8 cellular contexts compared by ENCODE assay signal in the genomic region with DNA sequence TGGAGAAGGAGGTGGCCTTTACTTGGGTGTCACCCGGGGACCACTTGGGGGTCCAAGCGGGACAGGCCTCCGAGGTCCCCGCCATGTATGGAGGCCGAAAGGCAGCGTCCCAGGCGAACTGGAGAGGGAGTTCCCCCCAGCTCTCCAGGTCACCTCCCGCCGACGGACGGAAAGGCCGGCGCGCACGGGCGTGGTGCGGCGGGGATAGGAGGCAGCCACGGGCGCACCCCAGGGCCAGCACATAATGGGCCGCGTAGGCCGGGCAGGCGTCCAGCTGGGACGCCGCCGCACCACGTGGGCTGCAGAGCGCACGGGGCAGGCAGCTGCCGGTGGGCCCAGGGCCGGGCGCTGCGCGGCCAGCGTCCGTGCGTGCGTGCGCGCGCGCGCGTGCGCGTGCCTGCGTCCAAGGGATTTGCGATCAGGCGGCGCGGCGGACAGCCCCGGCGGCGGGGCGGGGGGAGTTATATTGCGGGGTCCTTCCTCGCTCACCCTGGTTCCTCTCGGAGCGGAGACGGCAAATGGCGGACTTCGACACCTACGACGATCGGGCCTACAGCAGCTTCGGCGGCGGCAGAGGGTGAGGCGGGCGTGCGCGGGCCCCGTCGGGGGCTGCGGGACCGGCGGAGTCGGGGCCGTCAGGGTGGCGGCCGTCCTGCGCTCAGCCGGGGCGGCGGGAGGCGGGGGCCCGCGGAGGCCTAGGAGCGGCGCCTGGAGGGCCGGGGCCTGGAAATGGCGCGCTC. TPM values are rescaled to one million over a fixed set of nuclear protein-coding genes. Genes with fewer than 3 reads are reported as not detected.
DNase-seq lines count a peak whose midpoint lies in the region; ATAC-seq and TF ChIP-seq lines count a peak whose summit lies in the region.

TSS of gene EIF4H (plus strand) at position 491 of the 740 bp plus-strand sequence. CDS start at position 519, 28 bp downstream.

- peak within 1 kb of the TSS; percentile 92 for H3K4me3 ChIP-seq in IMR-90 (ENCODE audit: insufficient read depth, low read depth, low read length)
- peak within 1 kb of the TSS; percentile 94 for H3K4me3 ChIP-seq in OCI-LY7 (ENCODE audit: low read depth, low read length, poor library complexity, severe bottlenecking)

- H4K91ac ChIP-seq in IMR-90 (ENCODE audit: insufficient read depth, low read depth, low read length) = peak within 1 kb of the TSS; percentile 83

- in situ Hi-C loops in IMR-90 (cut with MboI; ENCODE audit: low sequenced_read_pairs) = no loop called here

- peak within 1 kb of the TSS; percentile 83 for H2BK5ac ChIP-seq in IMR-90 (ENCODE audit: low read depth, low read length, poor library complexity, severe bottlenecking)

- peak within 1 kb of the TSS; percentile 95 for H2AK5ac ChIP-seq in IMR-90 (ENCODE audit: low read depth, low read length)

- TF ChIP-seq CTCF in IMR-90 (conservative IDR thresholded peaks at IDR 0.05; ENCODE audit: low read depth, low read length) = no peak
- TF ChIP-seq CTCF in OCI-LY7 (conservative IDR thresholded peaks at IDR 0.05; ENCODE audit: low read length) = no peak

- H3K9me3 ChIP-seq in IMR-90 (ENCODE audit: control insufficient read depth, insufficient read depth, low read length) = no peaks in the 10 kb centered on the region
- no peaks in the 10 kb centered on the region for H3K9me3 ChIP-seq in OCI-LY7 (ENCODE audit: low read length)

- H2AFZ ChIP-seq in IMR-90 (replicated peaks; ENCODE audit: low read length, poor library complexity) (peak within 1 kb of the TSS; percentile 98), OCI-LY7 (ENCODE audit: low read length) (peak within 1 kb of the TSS; percentile 77)

- H3K9me1 ChIP-seq in IMR-90 (ENCODE audit: insufficient read depth, low read length) = peaks cover 14% of the 10 kb centered on the region

- peak within 1 kb of the TSS; percentile 89 for H3K27ac ChIP-seq in IMR-90 (ENCODE audit: insufficient read depth, low read length)
- H3K27ac ChIP-seq in OCI-LY7 (ENCODE audit: low read depth, low read length, poor library complexity, severe bottlenecking) = peak within 1 kb of the TSS; percentile 59

- H4K5ac ChIP-seq in IMR-90 (ENCODE audit: low read depth, low read length) = peak within 1 kb of the TSS; percentile 92

- H2BK20ac ChIP-seq in IMR-90 (ENCODE audit: low read depth, low read length) = peak within 1 kb of the TSS; percentile 29; the same call in 1 of the 2 replicates

- CTCF ChIA-PET in IMR-90 (lab: Yijun Ruan, JAX) = interaction anchor here (0.7 to 1.2 kb wide), 2 partner anchors 106 to 127 kb away, joined by 4 to 6 read pairs; no protein-coding TSS in a partner anchor
- CTCF ChIA-PET in OCI-LY7 (lab: Charles Lee; ENCODE audit: unreplicated experiment) = interaction anchor here (0.6 to 1.4 kb wide), 2 partner anchors 10 to 36 kb away, joined by 8 to 9 read pairs; partner anchors contain the start of gene LAT2

- intact Hi-C loops in IMR-90 (cut with micrococcal nuclease) (loop anchor here (2.0 kb wide), 1 partner anchor 307 kb away; no protein-coding TSS in a partner anchor), OCI-LY7 (cut with micrococcal nuclease; ENCODE audit: unreplicated experiment) (loop anchor here (2.0 kb wide), 2 partner anchors 73 to 81 kb away; no protein-coding TSS in a partner anchor)

- dilution Hi-C loops in IMR-90 (cut with HindIII; ENCODE audit: low sequenced_read_pairs, unreplicated experiment) = no loop called here

- H3K79me2 ChIP-seq in OCI-LY7 (ENCODE audit: insufficient read depth, low read depth, low read length) = peaks cover 56% of the 10 kb centered on the region

- peaks cover 43% of the 10 kb centered on the region for H4K20me1 ChIP-seq in IMR-90 (ENCODE audit: insufficient read depth, low read length)
- peaks cover 37% of the 10 kb centered on the region for H4K20me1 ChIP-seq in OCI-LY7 (ENCODE audit: insufficient read depth, low read length)

- peak; percentile 95 for TF ChIP-seq POLR2A in IMR-90 (IDR thresholded peaks at IDR 0.05; ENCODE audit: low read depth, low read length)

- peak within 1 kb of the TSS; percentile 99 for H2AK9ac ChIP-seq in IMR-90 (replicated peaks; ENCODE audit: low read depth, low read length, poor library complexity)

- H3K4me1 ChIP-seq in IMR-90 (ENCODE audit: control insufficient read depth, insufficient read depth, low read length) (peaks cover 9% of the 10 kb centered on the region), OCI-LY7 (ENCODE audit: insufficient read depth, low read length, poor library complexity, severe bottlenecking) (peaks cover 47% of the 10 kb centered on the region)

- no peaks in the 10 kb centered on the region for H3K27me3 ChIP-seq in IMR-90 (ENCODE audit: control insufficient read depth, insufficient read depth, low read length)

- TF ChIP-seq RAD21 in IMR-90 (IDR thresholded peaks at IDR 0.05; ENCODE audit: low read length) = peak; percentile 3; the same call in 1 of the 2 replicates

- peak within 1 kb of the TSS; percentile 63 for H3K18ac ChIP-seq in IMR-90 (ENCODE audit: low read depth, low read length)

- H2BK120ac ChIP-seq in IMR-90 (ENCODE audit: low read depth, low read length) = peak within 1 kb of the TSS; percentile 78

- H3K36me3 ChIP-seq in IMR-90 (ENCODE audit: control insufficient read depth, insufficient read depth, low read length) (peaks cover 5% of the 10 kb centered on the region; the same call in 1 of the 2 replicates), OCI-LY7 (ENCODE audit: insufficient read depth, low read length) (peaks cover 43% of the 10 kb centered on the region)

- peaks cover 2 to 24% of the 10 kb centered on the region in 2 experiments; a peak in 3 of 4 replicates for H3K79me1 ChIP-seq in IMR-90 (ENCODE audit: low read depth in 1 of 2, low read length in 2 of 2)

- BruUV-seq in IMR-90 (replicated peaks; lab: Mats Ljungman, UMichigan) (no TSS peak), OCI-LY7 (replicated peaks; lab: Mats Ljungman, UMichigan) (no TSS peak)

- H3K9ac ChIP-seq in IMR-90 (ENCODE audit: low read depth, low read length) = peak within 1 kb of the TSS; percentile 94

- POLR2A ChIA-PET in IMR-90 (lab: Charles Lee; ENCODE audit: unreplicated experiment) (interaction anchor here (1.1 kb wide), 1 partner anchor 76 kb away, joined by 3 read pairs; no protein-coding TSS in a partner anchor), OCI-LY7 (lab: Charles Lee) (interaction anchor here (0.5 to 1.8 kb wide), 9 partner anchors 10 to 452 kb away, joined by 3 to 8 read pairs (median 3); partner anchors contain the start of gene CLIP2)

- H3K4me2 ChIP-seq in IMR-90 (ENCODE audit: low read depth, low read length) = peak within 1 kb of the TSS; percentile 99
- H3K4me2 ChIP-seq in OCI-LY7 (ENCODE audit: low read length) = peak within 1 kb of the TSS; percentile 95

- peak within 1 kb of the TSS; percentile 98 for H3K4ac ChIP-seq in IMR-90 (ENCODE audit: low read depth, low read length)

- no peaks in the 10 kb centered on the region for H3K9me2 ChIP-seq in OCI-LY7 (ENCODE audit: insufficient read depth, low read length)

- peak; percentile 99 for DNase-seq in DMS 273 (lab: John Stamatoyannopoulos, UW; ENCODE audit: unreplicated experiment)
- peak; percentile 95 for DNase-seq in IMR-90
- peak; percentile 96 for DNase-seq in OCI-LY7 (ENCODE audit: low spot score)
- peak; percentile 94 for DNase-seq in activated T-cell treated with anti-CD3 and anti-CD28 coated beads for 1 hour (ENCODE audit: low read depth)
- DNase-seq in epidermal melanocyte (ENCODE audit: insufficient read length, low spot score) = peak; percentile 94
- DNase-seq in middle frontal gyrus (ENCODE audit: extremely low spot score, low spot score) = peak; percentile 92
- DNase-seq in stimulated activated CD8-positive, alpha-beta memory T cell treated with anti-CD3 and anti-CD28 coated beads, Interleukin-2, amount 100 ng/mL, for 1 hour (ENCODE audit: low read depth in 2 of 2) = peak; percentile 91 to 94

- WGBS in IMR-90 (ENCODE audit: extremely low coverage in 2 of 2, insufficient read length in 1 of 2), 2 experiments = 1% methylated on average over 44 of the region's 95 CpGs; no CpG with 5 or more reads in 1 of the 2 experiments

- peak; percentile 73 for ATAC-seq in GM21528 (IDR thresholded peaks at IDR 0.05; ENCODE audit: low FRiP score, unreplicated experiment)
- ATAC-seq in IMR-90 (ENCODE audit: low read depth) = peak; percentile 89

- H3K23ac ChIP-seq in IMR-90 (ENCODE audit: low read depth, low read length) = peak within 1 kb of the TSS; percentile 98

- H3K56ac ChIP-seq in IMR-90 (ENCODE audit: extremely low read depth, insufficient read depth, low read length) = peak within 1 kb of the TSS; percentile 87

- H3K14ac ChIP-seq in IMR-90 (replicated peaks; ENCODE audit: low read depth, low read length) = peak within 1 kb of the TSS; percentile 98

- H2BK15ac ChIP-seq in IMR-90 (ENCODE audit: low read depth, low read length) = peak within 1 kb of the TSS; percentile 28; the same call in 1 of the 3 replicates

- H4K8ac ChIP-seq in IMR-90 (ENCODE audit: low read depth in 2 of 2, low read length in 2 of 2) = peak within 1 kb of the TSS; percentile 97 to 98

TF ChIP-seq in IMR-90, 13 proteins besides CTCF, POLR2A, EP300 and RAD21 (continues in another document):
- TF ChIP-seq RFX5 (IDR thresholded peaks at IDR 0.05; ENCODE audit: low read depth, low read length) (no peak), CHD1 (IDR thresholded peaks at IDR 0.05; ENCODE audit: low read depth, low read length) (no peak), FOS (IDR thresholded peaks at IDR 0.05; ENCODE audit: low read depth, low read length) (peak; percentile 17; the same call in 1 of the 2 replicates), MAZ (IDR thresholded peaks at IDR 0.05; ENCODE audit: borderline replicate concordance, low read depth, low read length) (peak; percentile 97), MXI1 (IDR thresholded peaks at IDR 0.05; ENCODE audit: borderline replicate concordance, low read depth, low read length) (peak; percentile 97), MAFK (IDR thresholded peaks at IDR 0.05; ENCODE audit: low read depth, low read length) (no peak), CEBPB (IDR thresholded peaks at IDR 0.05; ENCODE audit: low read depth, low read length) (no peak), NFE2L2 (IDR thresholded peaks at IDR 0.05; ENCODE audit: low read depth, low read length) (no peak), BHLHE40 (IDR thresholded peaks at IDR 0.05; ENCODE audit: low read depth, low read length) (peak; percentile 93)
- TF ChIP-seq, protein P1, sequence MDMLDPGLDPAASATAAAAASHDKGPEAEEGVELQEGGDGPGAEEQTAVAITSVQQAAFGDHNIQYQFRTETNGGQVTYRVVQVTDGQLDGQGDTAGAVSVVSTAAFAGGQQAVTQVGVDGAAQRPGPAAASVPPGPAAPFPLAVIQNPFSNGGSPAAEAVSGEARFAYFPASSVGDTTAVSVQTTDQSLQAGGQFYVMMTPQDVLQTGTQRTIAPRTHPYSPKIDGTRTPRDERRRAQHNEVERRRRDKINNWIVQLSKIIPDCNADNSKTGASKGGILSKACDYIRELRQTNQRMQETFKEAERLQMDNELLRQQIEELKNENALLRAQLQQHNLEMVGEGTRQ (IDR thresholded peaks at IDR 0.05; ENCODE audit: low read depth, low read length) = peak; percentile 97

RNA-seq across cellular contexts. Expression of gene EIF4H, which starts in this region (rescaled TPM):
- total RNA-seq in IMR-90 (2012; rRNA removed) (241 and 269 TPM in 2 replicates), OCI-LY7 (2022) (329 and 345 TPM in 2 replicates)
- 292 and 321 TPM in 2 replicates for polyA plus RNA-seq in IMR-90 (2012; rRNA removed)
- 244 and 296 TPM in 2 replicates for polyA plus RNA-seq in IMR-90 (2012; cell fraction: cytosol; rRNA removed)
- polyA plus RNA-seq in IMR-90 (2012; cell fraction: nucleus; rRNA removed; ENCODE audit: low replicate concordance) = 160 and 211 TPM in 2 replicates
- total RNA-seq in OCI-LY7 (2014; rRNA removed; shearing (Covaris generic)) = 202 and 231 TPM in 2 replicates

Comparison
In these comparisons a context has a peak if more than half of its experiments do, and no peak if none do; other contexts are left out.
1. Peak in every context shown above with its lines: DNase-seq, ATAC-seq, H3K4me3 ChIP-seq and H3K27ac ChIP-seq.